In genomic region chr7:135167360-135167759, GRCh38 we compare ENCODE assay signal across 10 cellular contexts. TPM values are rescaled to one million over a fixed set of nuclear protein-coding genes. Genes with fewer than 3 reads are reported as not detected.
DNase-seq lines count a peak whose midpoint lies in the region; ATAC-seq and TF ChIP-seq lines count a peak whose summit lies in the region.
"Had no signal": no experiment of that assay in that cellular context is flagged by ENCODE, and none has a peak within 500 bp of the region (broad histone marks: within the 10 kb centered on the region; RNA-seq: fewer than 3 reads in every experiment).

No MANE protein-coding gene starts in this region.

- H3K36me3 ChIP-seq in neutrophil, result peaks cover 60% of the 10 kb centered on the region

- H3K4me3 Mint-ChIP-seq in CD4-positive, alpha-beta T cell, result peak overlapping the region; percentile 76
- H3K4me3 Mint-ChIP-seq in central memory CD8-positive, alpha-beta T cell, result peak overlapping the region; percentile 81

- peak overlapping the region; percentile 5 for H3K27ac ChIP-seq in CD4-positive, alpha-beta T cell (ENCODE audit: low read depth, low read length)
- H3K27ac ChIP-seq in neutrophil, result peak overlapping the region; percentile 93

- H3K27ac Mint-ChIP-seq in CD4-positive, alpha-beta T cell, result peak overlapping the region; percentile 94
- H3K27ac Mint-ChIP-seq in central memory CD8-positive, alpha-beta T cell (ENCODE audit: low read depth), result peak overlapping the region; percentile 96

- peaks cover 71% of the 10 kb centered on the region for H3K36me3 Mint-ChIP-seq in CD4-positive, alpha-beta T cell (ENCODE audit: low read depth)
- H3K36me3 Mint-ChIP-seq in central memory CD8-positive, alpha-beta T cell (ENCODE audit: insufficient read depth), result peaks cover 29% of the 10 kb centered on the region

- no peak for ATAC-seq in CD4-positive, alpha-beta T cell (ENCODE audit: poor library complexity)
- no peak for ATAC-seq in central memory CD8-positive, alpha-beta T cell (replicated peaks; ENCODE audit: extremely low read depth, poor library complexity, severe bottlenecking)
- ATAC-seq in left colon, result no peak

- no peaks in the 10 kb centered on the region for H3K27me3 ChIP-seq in CD4-positive, alpha-beta T cell (ENCODE audit: control insufficient read depth, insufficient read depth, low read length)
- H3K27me3 ChIP-seq in neutrophil, result no peaks in the 10 kb centered on the region

- intact Hi-C loops in CD4-positive, alpha-beta T cell (cut with DNase I, micrococcal nuclease), result loop anchor here (2.0 to 10.0 kb wide), 6 partner anchors 17 to 713 kb away; partner anchors contain the start of genes WDR91 (in 2 of the 2), AKR1B1 (in 1 of the 2), BPGM (in 1 of the 2) and STMP1 (in 1 of the 2)
- intact Hi-C loops in left colon (cut with DNase I, micrococcal nuclease), result loop anchor here in 1 of 2 donors (5.0 kb wide), 1 partner anchor 175 kb away; no protein-coding TSS in a partner anchor

- H3K4me3 ChIP-seq in neutrophil (ENCODE audit: low read depth in 1 of 2, low read length in 1 of 2), result peak overlapping the region; percentile 34 to 86

- no peak for DNase-seq in CD4-positive, alpha-beta T cell
- no peak for DNase-seq in central memory CD8-positive, alpha-beta T cell (ENCODE audit: low spot score in 2 of 2)
- DNase-seq in left colon (no peak), anterior cingulate cortex (lab: John Stamatoyannopoulos, UW) (no peak), NCI-H82 (lab: John Stamatoyannopoulos, UW) (no peak), middle frontal gyrus (ENCODE audit: extremely low spot score, low spot score) (no peak)
- DNase-seq: NCI-H1105, NCI-H69 had no signal

- peaks cover 64 to 86% of the 10 kb centered on the region in 2 experiments for H3K4me1 ChIP-seq in neutrophil (ENCODE audit: control insufficient read depth in 1 of 2, insufficient read depth in 1 of 2, low read depth in 1 of 2, low read length in 1 of 2)

- no peak for TF ChIP-seq CTCF in CD4-positive, alpha-beta T cell (IDR thresholded peaks at IDR 0.05)
- TF ChIP-seq CTCF in neutrophil (IDR thresholded peaks at IDR 0.05), result peak; percentile 18

- CTCF ChIA-PET in CD4-positive, alpha-beta T cell (lab: Charles Lee), result no interaction called here

- H3K9me3 ChIP-seq in CD4-positive, alpha-beta T cell (ENCODE audit: control insufficient read depth, low read length), result peaks cover 2% of the 10 kb centered on the region
- no peaks in the 10 kb centered on the region for H3K9me3 ChIP-seq in neutrophil

- no peaks in the 10 kb centered on the region for H3K27me3 Mint-ChIP-seq in CD4-positive, alpha-beta T cell
- no peaks in the 10 kb centered on the region for H3K27me3 Mint-ChIP-seq in central memory CD8-positive, alpha-beta T cell

- POLR2A ChIA-PET in CD4-positive, alpha-beta T cell (lab: Charles Lee), result interaction anchor here (3.2 to 5.3 kb wide), 2 partner anchors 9 to 19 kb away, joined by 10 to 35 read pairs; partner anchors contain the start of gene TMEM140

- peaks cover 48% of the 10 kb centered on the region for H3K4me1 Mint-ChIP-seq in CD4-positive, alpha-beta T cell (ENCODE audit: low read depth)
- peaks cover 52% of the 10 kb centered on the region for H3K4me1 Mint-ChIP-seq in central memory CD8-positive, alpha-beta T cell

- TF ChIP-seq POLR2A in GM19099 (IDR thresholded peaks at IDR 0.05; ENCODE audit: extremely low read depth, insufficient read length, low read depth), result peak; percentile 14

- H3K9me3 Mint-ChIP-seq in CD4-positive, alpha-beta T cell, result peaks cover 5% of the 10 kb centered on the region
- peaks cover 2% of the 10 kb centered on the region for H3K9me3 Mint-ChIP-seq in central memory CD8-positive, alpha-beta T cell

RNA-seq across cellular contexts. Expression of gene CYREN, which starts 3.1 kb away (rescaled TPM):
- 10 to 100 TPM; 14.0 to 15.8 TPM for total RNA-seq in CD4-positive, alpha-beta T cell
- 10 to 100 TPM; 32.8 to 44.6 TPM for total RNA-seq in left colon

RNA-seq across cellular contexts. Expression of gene TMEM140, which starts 19.5 kb away (rescaled TPM):
- total RNA-seq in CD4-positive, alpha-beta T cell, result 10 to 100 TPM; 27.7 to 32.2 TPM
- total RNA-seq in left colon, result 10 to 100 TPM in 1 of 2 donors, 1 to 10 TPM in 1; 7.4 to 18.3 TPM

RNA-seq across cellular contexts. Expression of gene WDR91, which starts 44.0 kb away (rescaled TPM):
- total RNA-seq in CD4-positive, alpha-beta T cell, result 10 to 100 TPM; 39.9 to 41.7 TPM
- 1 to 10 TPM; 6.3 to 8.8 TPM for total RNA-seq in left colon

Comparison
In these comparisons a context has a peak if more than half of its experiments do, and no peak if none do; other contexts are left out.
1. RNA of gene WDR91, which starts 44.0 kb away (total RNA-seq): 39.9 to 41.7 TPM in CD4-positive, alpha-beta T cell; 6.3 to 8.8 TPM in left colon; every median in the first group is over 4 times any median in the second.